8 cellular contexts compared by ENCODE assay signal in the genomic region with DNA sequence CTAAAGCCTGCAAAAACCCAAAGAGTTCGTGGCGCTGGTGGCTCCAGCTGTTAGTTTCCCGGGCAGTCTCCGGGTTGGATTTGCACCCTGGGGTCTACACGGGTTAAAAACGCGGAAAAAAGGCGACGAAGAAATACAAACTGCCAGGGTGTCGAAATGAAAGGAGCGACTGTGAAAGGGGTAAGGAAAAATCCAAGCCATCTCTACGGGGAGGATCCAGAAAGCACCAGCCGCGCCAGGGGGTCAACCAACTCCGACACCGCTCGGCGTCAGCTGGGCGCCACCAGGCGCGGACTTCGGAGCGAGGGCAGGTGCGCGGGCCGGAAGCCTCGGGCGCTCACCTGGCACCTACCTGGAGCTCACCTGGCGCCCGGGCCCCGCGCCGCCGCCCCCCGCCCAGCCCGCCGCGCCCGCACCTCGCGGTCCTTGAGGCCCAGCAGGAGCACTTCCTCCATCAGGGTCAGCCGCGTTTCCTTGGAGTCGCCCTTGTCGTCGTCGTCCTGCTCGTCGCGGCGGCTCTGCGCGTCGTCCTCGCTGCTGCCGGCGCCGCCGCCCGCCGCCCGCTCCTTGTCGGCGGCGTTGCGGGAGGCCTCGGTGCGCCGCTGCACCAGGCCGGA. TPM values are rescaled to one million over a fixed set of nuclear protein-coding genes. Genes with fewer than 3 reads are reported as not detected.
A peak's percentile ranks its signal among the peaks of the same experiment; 100 is the strongest.
DNase-seq lines count a peak whose midpoint lies in the region; ATAC-seq and TF ChIP-seq lines count a peak whose summit lies in the region.

No MANE protein-coding gene starts in this region.

- H3K9me3 ChIP-seq in Peyer's patch (no peaks in the 10 kb centered on the region), ovary (no peaks in the 10 kb centered on the region)

- H3K36me3 ChIP-seq in Peyer's patch (peaks cover 0 to 30% (median 0%) of the 10 kb centered on the region in 3 donors), ovary (no peaks in the 10 kb centered on the region)

- intact Hi-C loops in Right ventricle myocardium superior (cut with DNase I): loop anchor here (5.0 kb wide), 1 partner anchor 71 kb away; no protein-coding TSS in a partner anchor
- intact Hi-C loops in ovary (cut with DNase I): loop anchor here in 3 of 4 donors (2.0 to 10.0 kb wide), 5 partner anchors 49 to 139 kb away; a partner anchor contains a TSS

- peak; percentile 27 for ATAC-seq in GM21717 (IDR thresholded peaks at IDR 0.05; ENCODE audit: unreplicated experiment)
- peak; percentile 18 for ATAC-seq in Right ventricle myocardium superior (ENCODE audit: poor library complexity)

- H3K27ac Mint-ChIP-seq in activated naive CD8-positive, alpha-beta T cell treated with anti-CD3 and anti-CD28 coated beads for 36 hours: peak overlapping the region; percentile 93

- H3K9me3 Mint-ChIP-seq in activated naive CD8-positive, alpha-beta T cell treated with anti-CD3 and anti-CD28 coated beads for 36 hours: no peaks in the 10 kb centered on the region

- TF ChIP-seq CTCF in Peyer's patch (IDR thresholded peaks at IDR 0.05) (no peak), ovary (IDR thresholded peaks at IDR 0.05) (no peak)

- in situ Hi-C loops in KBM-7 (cut with MboI; ENCODE audit: low pct_unique_long_range_greater_than_20kb, low sequenced_read_pairs): no loop called here

- TF ChIP-seq EP300 in ovary (IDR thresholded peaks at IDR 0.05): no peak

- TF ChIP-seq POLR2A in Peyer's patch (IDR thresholded peaks at IDR 0.05) (peak; percentile 51 to 64), ovary (IDR thresholded peaks at IDR 0.05) (no peak)

- H3K4me1 ChIP-seq in Peyer's patch: peaks cover 0 to 19% (median 3%) of the 10 kb centered on the region in 4 donors
- peaks cover 4% of the 10 kb centered on the region for H3K4me1 ChIP-seq in ovary (ENCODE audit: insufficient read depth)

- H3K27ac ChIP-seq in Peyer's patch: peak overlapping the region; percentile 98 to 100 (median 99)
- peak overlapping the region; percentile 99 to 100 for H3K27ac ChIP-seq in ovary

- peak overlapping the region; percentile 82 to 93 (median 93) for H3K4me3 ChIP-seq in Peyer's patch
- H3K4me3 ChIP-seq in ovary: peak overlapping the region; percentile 92

- WGBS in ovary, 3 donors: 0 to 1% (median 0%) methylated on average over 42 to 70 of the region's 70 CpGs

- no peaks in the 10 kb centered on the region for H3K27me3 ChIP-seq in Peyer's patch
- no peaks in the 10 kb centered on the region for H3K27me3 ChIP-seq in ovary

- H3K4me3 Mint-ChIP-seq in activated naive CD8-positive, alpha-beta T cell treated with anti-CD3 and anti-CD28 coated beads for 36 hours: peak overlapping the region; percentile 99

- H3K4me1 Mint-ChIP-seq in activated naive CD8-positive, alpha-beta T cell treated with anti-CD3 and anti-CD28 coated beads for 36 hours: peaks cover 30% of the 10 kb centered on the region

- peaks cover 4% of the 10 kb centered on the region for H3K27me3 Mint-ChIP-seq in activated naive CD8-positive, alpha-beta T cell treated with anti-CD3 and anti-CD28 coated beads for 36 hours

- DNase-seq in DMS53 (lab: John Stamatoyannopoulos, UW) (peak; percentile 80), KBM-7 (peak; percentile 63), Peyer's patch (peak; percentile 45 to 89 (median 83)), Right ventricle myocardium superior (peak; percentile 71), ovary (peak; percentile 67 to 78 (median 71)), NCI-H1436 (lab: John Stamatoyannopoulos, UW) (no peak)
- DNase-seq in activated naive CD8-positive, alpha-beta T cell treated with anti-CD3 and anti-CD28 coated beads for 36 hours: peak; percentile 26

- peaks cover 35% of the 10 kb centered on the region for H3K36me3 Mint-ChIP-seq in activated naive CD8-positive, alpha-beta T cell treated with anti-CD3 and anti-CD28 coated beads for 36 hours

RNA-seq across cellular contexts. Expression of a gene that starts 0.6 kb away (rescaled TPM):
- 10 to 100 TPM; 63.5 to 93.7 (median 75.1) TPM for total RNA-seq in Peyer's patch
- 10 to 100 TPM; 68.0 to 72.6 TPM for total RNA-seq in activated naive CD8-positive, alpha-beta T cell treated with anti-CD3 and anti-CD28 coated beads for 36 hours
- total RNA-seq in Right ventricle myocardium superior: 35.9 TPM
- total RNA-seq in ovary: 10 to 100 TPM; 63.9 to 88.9 (median 81.1) TPM
- 10 to 100 TPM; 54.2 to 80.2 TPM for polyA plus RNA-seq in ovary
